In the genomic region with DNA sequence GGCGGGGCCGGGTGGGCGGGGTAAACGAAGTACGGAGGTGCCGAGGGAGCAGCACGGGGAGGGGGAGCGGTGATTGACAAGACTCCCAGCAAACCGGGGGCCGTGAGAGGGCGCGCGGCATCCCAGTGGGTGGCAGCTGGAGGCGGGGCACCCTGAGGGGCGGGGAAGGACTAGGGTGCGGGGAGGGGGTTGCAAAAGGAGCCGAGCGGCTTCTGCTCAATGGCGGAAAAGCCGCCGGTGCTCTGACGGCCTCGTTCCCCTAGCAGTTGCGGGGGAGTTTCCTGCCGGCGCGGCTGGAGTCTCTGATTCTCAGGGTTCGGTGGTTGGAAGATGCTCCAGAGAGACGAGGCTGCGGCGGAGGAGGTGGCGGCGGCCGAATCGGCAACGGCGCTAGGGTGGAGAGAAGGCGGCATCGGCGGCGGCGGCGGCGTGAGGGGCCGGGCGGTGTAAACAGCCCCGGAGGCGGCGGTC, we compare ENCODE assay signal across 8 cellular contexts. TPM values are rescaled to one million over a fixed set of nuclear protein-coding genes. Genes with fewer than 3 reads are reported as not detected.
DNase-seq lines count a peak whose midpoint lies in the region; TF ChIP-seq lines count a peak whose summit lies in the region.

A gene (plus strand): TSS at position 192 of the 471 bp plus-strand sequence. CDS start 32,325 bp downstream, outside the sequence.

- H2AK5ac ChIP-seq in H9 (ENCODE audit: insufficient read length, low read length): no peak within 1 kb of the TSS

- intact Hi-C loops in prostate gland (cut with DNase I): loop anchor here (5.0 kb wide), 1 partner anchor 81 kb away; no protein-coding TSS in a partner anchor

- no peaks in the 10 kb centered on the region for H3K36me3 ChIP-seq in NT2/D1 (ENCODE audit: insufficient read depth, insufficient read length, low read length)
- H3K36me3 ChIP-seq in prostate gland: no peaks in the 10 kb centered on the region
- H3K36me3 ChIP-seq in urinary bladder (ENCODE audit: insufficient read depth): no peaks in the 10 kb centered on the region

- H4K91ac ChIP-seq in H9 (ENCODE audit: insufficient read length, low read depth, low read length): no peak within 1 kb of the TSS

- peaks cover 4% of the 10 kb centered on the region for H3K23me2 ChIP-seq in H9 (ENCODE audit: insufficient read length, low read depth, low read length, poor library complexity, severe bottlenecking)

- in situ Hi-C loops in GM13977 (cut with MboI; ENCODE audit: low pct_unique_long_range_greater_than_20kb, low sequenced_read_pairs, unreplicated experiment): no loop called here

- no peak within 1 kb of the TSS; the same call in 1 of the 2 replicates for H3K4ac ChIP-seq in H9 (ENCODE audit: low read depth, low read length)

- H2BK15ac ChIP-seq in H9 (ENCODE audit: low read depth, low read length): no peak within 1 kb of the TSS

- no peaks in the 10 kb centered on the region for H3K9me3 ChIP-seq in H9 (ENCODE audit: control insufficient read depth, low read depth, low read length)
- H3K9me3 ChIP-seq in NT2/D1 (ENCODE audit: insufficient read depth, low read length): peaks cover 23% of the 10 kb centered on the region
- H3K9me3 ChIP-seq in prostate gland: no peaks in the 10 kb centered on the region

- H3K9ac ChIP-seq in H9 (ENCODE audit: extremely low read depth, insufficient read length, low read length): peak within 1 kb of the TSS; percentile 96
- H3K9ac ChIP-seq in NT2/D1 (ENCODE audit: insufficient read length, low read depth): peak within 1 kb of the TSS; percentile 96

- H3K27ac Mint-ChIP-seq in H9: peak within 1 kb of the TSS; percentile 99 to 100 (median 100)

- TF ChIP-seq CTCF in H9 (conservative IDR thresholded peaks at IDR 0.05): no peak
- peak in 1 of 4 experiments; percentile 1 for TF ChIP-seq CTCF in prostate gland (IDR thresholded peaks at IDR 0.05)
- TF ChIP-seq CTCF in GM13977 (IDR thresholded peaks at IDR 0.05; ENCODE audit: extremely low read depth, insufficient read depth, missing control alignments): no peak

- H3K4me1 Mint-ChIP-seq in H9: peaks cover 25 to 35% of the 10 kb centered on the region in 2 experiments

- peak within 1 kb of the TSS; percentile 43 for H2BK5ac ChIP-seq in H9 (ENCODE audit: insufficient read length, low read length)

- H4K5ac ChIP-seq in H9 (ENCODE audit: insufficient read length, low read depth, low read length): peak within 1 kb of the TSS; percentile 55

- H3K27ac ChIP-seq in H9 (ENCODE audit: insufficient read length, low read depth, low read length): peak within 1 kb of the TSS; percentile 93
- peak within 1 kb of the TSS; percentile 96 for H3K27ac ChIP-seq in prostate gland
- peak within 1 kb of the TSS; percentile 99 for H3K27ac ChIP-seq in urinary bladder (ENCODE audit: low read depth)

- H4K8ac ChIP-seq in H9 (replicated peaks; ENCODE audit: insufficient read length, low read depth, low read length): no peak within 1 kb of the TSS

- peak within 1 kb of the TSS; percentile 91 for H3K4me3 ChIP-seq in NT2/D1 (ENCODE audit: insufficient read length, low read depth)
- H3K4me3 ChIP-seq in prostate gland: peak within 1 kb of the TSS; percentile 92 to 97
- peak within 1 kb of the TSS; percentile 89 for H3K4me3 ChIP-seq in urinary bladder (ENCODE audit: low read depth, low read length)

- peak within 1 kb of the TSS; percentile 95 for H3K18ac ChIP-seq in H9 (ENCODE audit: insufficient read length, low read depth, low read length)

- peaks cover 41% of the 10 kb centered on the region for H3K79me2 ChIP-seq in H9 (ENCODE audit: insufficient read depth, low read length)

- no peaks in the 10 kb centered on the region for H3K79me1 ChIP-seq in H9 (ENCODE audit: insufficient read depth, low read depth, low read length, poor library complexity, severe bottlenecking)

- DNase-seq in Daoy (ENCODE audit: low read depth) (peak; percentile 99), H9 (no peak), NT2/D1 (ENCODE audit: low read depth, low spot score) (peak; percentile 99), glomerular endothelial cell (ENCODE audit: extremely low read depth, low read depth, low spot score) (no peak), prostate gland (ENCODE audit: low spot score) (peak; percentile 99), GM13977 (ENCODE audit: low spot score) (no peak)
- peak; percentile 100 for DNase-seq in activated T-helper 9 cell treated with anti-CD3 and anti-CD28 coated beads, Interleukin-2, amount 50 U/mL, for 16 hours (ENCODE audit: low read depth)

- peak within 1 kb of the TSS; percentile 26 for H2AFZ ChIP-seq in H9 (ENCODE audit: low read length)

- peak within 1 kb of the TSS; percentile 89 for H3K14ac ChIP-seq in H9 (ENCODE audit: insufficient read depth, low read length)

- peak within 1 kb of the TSS; percentile 91 to 96 for H3K4me3 Mint-ChIP-seq in H9

- no peaks in the 10 kb centered on the region for H4K20me1 ChIP-seq in H9 (ENCODE audit: control insufficient read depth, insufficient read depth, insufficient read length)

- peaks cover 18 to 33% of the 10 kb centered on the region in 2 experiments for H3K9me3 Mint-ChIP-seq in H9

- no peaks in the 10 kb centered on the region for H3K27me3 Mint-ChIP-seq in H9 (ENCODE audit: low read depth)

- H3K36me3 Mint-ChIP-seq in H9 (ENCODE audit: insufficient read depth in 1 of 3, low read depth in 3 of 3): peaks cover 28 to 57% (median 36%) of the 10 kb centered on the region in 3 experiments

- peak within 1 kb of the TSS; percentile 97 for H3K4me2 ChIP-seq in H9 (ENCODE audit: insufficient read depth, insufficient read length, low read length)

- H2BK12ac ChIP-seq in H9 (ENCODE audit: insufficient read length, low read depth, low read length): no peak within 1 kb of the TSS

- WGBS in H9 (ENCODE audit: extremely low coverage, insufficient read length, low lambda C conversion rate): no CpG with 5 or more reads among the region's 49 CpGs
- WGBS in prostate gland: under 1% methylated on average over 48 of the region's 49 CpGs
- WGBS in urinary bladder: under 1% methylated on average over 49 of the region's 49 CpGs

- TF ChIP-seq POLR2A in prostate gland (IDR thresholded peaks at IDR 0.05): peak; percentile 96

- no peak within 1 kb of the TSS for H2BK20ac ChIP-seq in H9 (ENCODE audit: low read depth, low read length, poor library complexity, severe bottlenecking)

- no peaks in the 10 kb centered on the region for H3K27me3 ChIP-seq in H9 (ENCODE audit: insufficient read depth, low read length)
- no peaks in the 10 kb centered on the region for H3K27me3 ChIP-seq in NT2/D1 (ENCODE audit: insufficient read depth, insufficient read length)
- H3K27me3 ChIP-seq in prostate gland (replicated peaks; ENCODE audit: insufficient read depth): no peaks in the 10 kb centered on the region

- H2BK120ac ChIP-seq in H9 (ENCODE audit: low read depth, low read length, poor library complexity, severe bottlenecking): no peak within 1 kb of the TSS

- H3K56ac ChIP-seq in H9 (ENCODE audit: insufficient read length, low read depth, low read length): peak within 1 kb of the TSS; percentile 80

- H3K4me1 ChIP-seq in H9 (ENCODE audit: insufficient read depth, low read length) (peaks cover 3% of the 10 kb centered on the region; the same call in 1 of the 2 replicates), NT2/D1 (ENCODE audit: insufficient read depth, insufficient read length) (no peaks in the 10 kb centered on the region), prostate gland (replicated peaks) (no peaks in the 10 kb centered on the region), urinary bladder (ENCODE audit: insufficient read depth) (no peaks in the 10 kb centered on the region)

- H3T11ph ChIP-seq in H9 (ENCODE audit: low read length): peak within 1 kb of the TSS; percentile 86

- no peak within 1 kb of the TSS for H3K23ac ChIP-seq in H9 (ENCODE audit: insufficient read length, low read depth, low read length)

RNA-seq across cellular contexts. Expression of the gene that starts here (rescaled TPM):
- total RNA-seq in Daoy (2014; rRNA removed; shearing (Covaris generic)): 20.7 and 23.0 TPM in 2 replicates
- total RNA-seq in H9 (2021) (148 and 156 TPM in 2 replicates), glomerular endothelial cell (15.5 and 16.3 TPM in 2 replicates), prostate gland (10 to 100 TPM; 59.9 to 65.4 TPM), urinary bladder (67.3 TPM)
- polyA plus RNA-seq in urinary bladder: 35.9 TPM

Comparison
In these comparisons a context has a peak if more than half of its experiments do, and no peak if none do; other contexts are left out.
1. DNase-seq: peak in Daoy (single experiment), NT2/D1 (single experiment), activated T-helper 9 cell treated with anti-CD3 and anti-CD28 coated beads, Interleukin-2, amount 50 U/mL, for 16 hours (single experiment) and prostate gland (single experiment); none in H9 (single experiment), glomerular endothelial cell (single experiment) and GM13977 (single experiment).
2. Peak in every context shown above with its lines, with median percentiles within 50 percentile points of each other: H3K27ac ChIP-seq and H3K4me3 ChIP-seq.